8 cellular contexts compared by ENCODE assay signal in the genomic region with DNA sequence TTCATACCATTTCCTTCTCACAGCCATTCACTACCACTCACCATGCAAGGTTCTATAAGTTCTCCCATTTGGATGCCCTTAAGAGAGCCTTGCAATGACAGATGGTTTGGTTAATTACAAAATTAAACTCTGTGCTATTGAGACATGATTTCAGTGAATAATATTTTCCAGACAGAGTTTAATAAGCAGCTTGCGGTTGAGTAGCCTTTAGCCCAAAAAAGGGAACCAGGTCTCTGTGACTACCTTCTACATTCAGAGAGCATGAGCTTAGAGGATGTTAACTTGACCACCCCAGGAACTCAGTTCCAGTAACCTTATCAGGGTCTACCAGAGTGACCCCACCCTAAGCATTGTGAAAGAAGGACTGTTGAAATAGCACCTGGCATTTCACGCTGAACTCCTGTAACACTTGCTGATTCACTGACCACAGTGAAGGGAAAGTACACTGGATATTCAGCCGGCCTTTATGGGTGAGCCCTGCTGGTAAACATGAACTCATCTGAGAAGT.
A peak's percentile ranks its signal among the peaks of the same experiment; 100 is the strongest.
DNase-seq lines count a peak whose midpoint lies in the region; ATAC-seq and TF ChIP-seq lines count a peak whose summit lies in the region.

No MANE protein-coding gene starts in this region.

- CTCF ChIA-PET in CD8-positive, alpha-beta T cell (lab: Charles Lee), result no interaction called here

- intact Hi-C loops in CD8-positive, alpha-beta T cell (cut with DNase I, micrococcal nuclease), result no loop called here

- POLR2A ChIA-PET in CD8-positive, alpha-beta T cell (lab: Charles Lee), result no interaction called here

- no peaks in the 10 kb centered on the region for H3K9me3 Mint-ChIP-seq in CD8-positive, alpha-beta T cell

- no peak overlapping the region for H3K27ac ChIP-seq in CD8-positive, alpha-beta T cell (ENCODE audit: low read depth, low read length)

- no peaks in the 10 kb centered on the region for H3K9me3 ChIP-seq in CD8-positive, alpha-beta T cell (ENCODE audit: low read length)

- H3K36me3 Mint-ChIP-seq in CD8-positive, alpha-beta T cell, result no peaks in the 10 kb centered on the region

- H3K27me3 Mint-ChIP-seq in CD8-positive, alpha-beta T cell (ENCODE audit: low read depth), result no peaks in the 10 kb centered on the region

- no peak overlapping the region for H3K4me3 Mint-ChIP-seq in CD8-positive, alpha-beta T cell

- H3K27ac Mint-ChIP-seq in CD8-positive, alpha-beta T cell, result no peak overlapping the region

- no peaks in the 10 kb centered on the region for H3K36me3 ChIP-seq in CD8-positive, alpha-beta T cell (ENCODE audit: insufficient read depth, low read length)

- TF ChIP-seq CTCF in astrocyte of the cerebellum (IDR thresholded peaks at IDR 0.05; ENCODE audit: low read depth, low read length, missing control alignments), result no peak
- TF ChIP-seq CTCF in CD8-positive, alpha-beta T cell (IDR thresholded peaks at IDR 0.05), result no peak

- in situ Hi-C loops in astrocyte of the cerebellum (cut with HindIII; ENCODE audit: low sequenced_read_pairs), result no loop called here

- no peaks in the 10 kb centered on the region for H3K4me1 ChIP-seq in CD8-positive, alpha-beta T cell (ENCODE audit: insufficient read depth, low read length)

- no peaks in the 10 kb centered on the region for H3K4me1 Mint-ChIP-seq in CD8-positive, alpha-beta T cell (ENCODE audit: low read depth)

- peak; percentile 69 for DNase-seq in DMS 273 treated with DMSO at 0.1 percent for 48 hours (lab: John Stamatoyannopoulos, UW)
- DNase-seq in astrocyte of the cerebellum (ENCODE audit: low read depth), result peak; percentile 51
- peak; percentile 98 for DNase-seq in renal cortical epithelial cell (ENCODE audit: low read depth)
- DNase-seq in NCI-H1105 treated with DMSO at 0.1 percent for 48 hours (lab: John Stamatoyannopoulos, UW), result no peak
- DNase-seq in amniotic stem cell (lab: John Stamatoyannopoulos, UW), result no peak
- no peak for DNase-seq in CD8-positive, alpha-beta T cell

- no peaks in the 10 kb centered on the region for H3K27me3 ChIP-seq in CD8-positive, alpha-beta T cell (ENCODE audit: insufficient read depth, low read length)

- H3K4me3 ChIP-seq in astrocyte of the cerebellum (ENCODE audit: low read depth, low read length), result no peak overlapping the region
- no peak overlapping the region for H3K4me3 ChIP-seq in CD8-positive, alpha-beta T cell (ENCODE audit: low read depth, low read length)

- ATAC-seq in GM21390 (IDR thresholded peaks at IDR 0.05; ENCODE audit: unreplicated experiment) (peak; percentile 79), HG03571 (IDR thresholded peaks at IDR 0.05; ENCODE audit: unreplicated experiment) (peak; percentile 92)
- ATAC-seq in CD8-positive, alpha-beta T cell, result no peak

Comparison
In these comparisons a context has a peak if more than half of its experiments do, and no peak if none do; other contexts are left out.
1. DNase-seq: peak in DMS 273 treated with DMSO at 0.1 percent for 48 hours (single experiment), astrocyte of the cerebellum (single experiment) and renal cortical epithelial cell (single experiment); none in NCI-H1105 treated with DMSO at 0.1 percent for 48 hours (single experiment), amniotic stem cell (single experiment) and CD8-positive, alpha-beta T cell (0 of 7).